Comparison of ENCODE assay signal across 13 cellular contexts in genomic region chr4:124061413-124061812, GRCh38.
DNase-seq lines count a peak whose midpoint lies in the region; ATAC-seq lines count a peak whose summit lies in the region.
"Had no signal": no experiment of that assay in that cellular context is flagged by ENCODE, and none has a peak within 500 bp of the region (broad histone marks: within the 10 kb centered on the region; RNA-seq: fewer than 3 reads in every experiment).

No MANE protein-coding gene starts in this region.

- no peak overlapping the region for H4K8ac ChIP-seq in mesendoderm (ENCODE audit: low read depth, low read length)

- H3K18ac ChIP-seq in mesendoderm (ENCODE audit: low read length), result no peak overlapping the region

- peak; percentile 17 for DNase-seq in CMK (ENCODE audit: low read depth)
- DNase-seq in amniotic epithelial cell (ENCODE audit: low read depth), result peak; percentile 96
- DNase-seq in foreskin melanocyte, result peak; percentile 73
- DNase-seq in SKM-1 (lab: John Stamatoyannopoulos, UW; ENCODE audit: unreplicated experiment), result no peak
- DNase-seq in activated gamma-delta T cell treated with Interleukin-2 at 50 U/mL for 16 hours, result no peak
- no peak for DNase-seq in activated T-cell treated with anti-CD3 and anti-CD28 coated beads, Interleukin-2, amount 50 U/mL, for 72 hours
- DNase-seq in mesendoderm, result no peak
- DNase-seq: activated CD8-positive, alpha-beta T cell treated with anti-CD3 and anti-CD28 coated beads for 36 hours; activated naive CD8-positive, alpha-beta T cell treated with anti-CD3 and anti-CD28 coated beads, Interleukin-2, amount 10 ng/mL, durations not matched to agents 7 days and 5 days; BE2C; NCI-H526; posterior cingulate gyrus had no signal

- H3K27ac Mint-ChIP-seq in activated T-cell treated with anti-CD3 and anti-CD28 coated beads, Interleukin-2, amount 50 U/mL, for 72 hours, result no peak overlapping the region
- H3K27ac Mint-ChIP-seq: activated CD8-positive, alpha-beta T cell treated with anti-CD3 and anti-CD28 coated beads for 36 hours; activated naive CD8-positive, alpha-beta T cell treated with anti-CD3 and anti-CD28 coated beads, Interleukin-2, amount 10 ng/mL, durations not matched to agents 7 days and 5 days had no signal

- H3K56ac ChIP-seq in mesendoderm (ENCODE audit: low read length), result no peak overlapping the region

- H3K4me1 ChIP-seq in mesendoderm (ENCODE audit: control insufficient read depth, low read depth, low read length), result no peaks in the 10 kb centered on the region
- H3K4me1 ChIP-seq: BE2C had no signal

- no peak overlapping the region for H3K9ac ChIP-seq in mesendoderm (ENCODE audit: low read length)

- H3K4me2 ChIP-seq in mesendoderm (ENCODE audit: low read length), result no peak overlapping the region

- no peak overlapping the region for H4K5ac ChIP-seq in mesendoderm (ENCODE audit: low read length)

- no peaks in the 10 kb centered on the region for H3K27me3 ChIP-seq in mesendoderm (ENCODE audit: insufficient read depth, low read length, poor library complexity)
- H3K27me3 ChIP-seq: BE2C had no signal

- H3K36me3 Mint-ChIP-seq in activated T-cell treated with anti-CD3 and anti-CD28 coated beads, Interleukin-2, amount 50 U/mL, for 72 hours (ENCODE audit: insufficient read depth in 2 of 2), result no peaks in the 10 kb centered on the region
- H3K36me3 Mint-ChIP-seq: activated naive CD8-positive, alpha-beta T cell treated with anti-CD3 and anti-CD28 coated beads, Interleukin-2, amount 10 ng/mL, durations not matched to agents 7 days and 5 days had no signal

- no peaks in the 10 kb centered on the region for H3K27me3 Mint-ChIP-seq in activated T-cell treated with anti-CD3 and anti-CD28 coated beads, Interleukin-2, amount 50 U/mL, for 72 hours (ENCODE audit: low read depth)

- H2BK120ac ChIP-seq in mesendoderm (ENCODE audit: low read depth, low read length), result no peak overlapping the region

- H2BK15ac ChIP-seq in mesendoderm (replicated peaks; ENCODE audit: low read depth), result no peak overlapping the region

- H3K23ac ChIP-seq in mesendoderm (ENCODE audit: low read length), result no peak overlapping the region

- H3K79me2 ChIP-seq in mesendoderm (ENCODE audit: control insufficient read depth, insufficient read depth, low read length), result no peaks in the 10 kb centered on the region

- H3K4me3 ChIP-seq in skin epidermis (no peak overlapping the region), mesendoderm (ENCODE audit: low read length) (no peak overlapping the region)

- no peaks in the 10 kb centered on the region for H3K79me1 ChIP-seq in mesendoderm (ENCODE audit: low read length)

- peaks cover 0 to 2% of the 10 kb centered on the region in 2 donors for H3K9me3 Mint-ChIP-seq in activated T-cell treated with anti-CD3 and anti-CD28 coated beads, Interleukin-2, amount 50 U/mL, for 72 hours
- H3K9me3 Mint-ChIP-seq: activated CD8-positive, alpha-beta T cell treated with anti-CD3 and anti-CD28 coated beads for 36 hours; activated naive CD8-positive, alpha-beta T cell treated with anti-CD3 and anti-CD28 coated beads, Interleukin-2, amount 10 ng/mL, durations not matched to agents 7 days and 5 days had no signal

- no peak overlapping the region for H2BK5ac ChIP-seq in mesendoderm (ENCODE audit: low read length)

- no peak overlapping the region for H3K4me3 Mint-ChIP-seq in activated T-cell treated with anti-CD3 and anti-CD28 coated beads, Interleukin-2, amount 50 U/mL, for 72 hours
- H3K4me3 Mint-ChIP-seq: activated CD8-positive, alpha-beta T cell treated with anti-CD3 and anti-CD28 coated beads for 36 hours; activated naive CD8-positive, alpha-beta T cell treated with anti-CD3 and anti-CD28 coated beads, Interleukin-2, amount 10 ng/mL, durations not matched to agents 7 days and 5 days had no signal

- H3K36me3 ChIP-seq in mesendoderm (ENCODE audit: control insufficient read depth, insufficient read depth, low read length), result no peaks in the 10 kb centered on the region
- H3K36me3 ChIP-seq: BE2C had no signal

- no peak overlapping the region for H2AK5ac ChIP-seq in mesendoderm (ENCODE audit: low read length)

- no peak for ATAC-seq in activated T-cell treated with anti-CD3 and anti-CD28 coated beads, Interleukin-2, amount 50 U/mL, for 72 hours (replicated peaks in 1 of 2)
- ATAC-seq: activated CD8-positive, alpha-beta T cell treated with anti-CD3 and anti-CD28 coated beads for 36 hours had no signal

- no peak overlapping the region for H3K4ac ChIP-seq in mesendoderm (ENCODE audit: low read depth, low read length)

- no peaks in the 10 kb centered on the region for H3K4me1 Mint-ChIP-seq in activated T-cell treated with anti-CD3 and anti-CD28 coated beads, Interleukin-2, amount 50 U/mL, for 72 hours (ENCODE audit: low read depth)
- H3K4me1 Mint-ChIP-seq: activated naive CD8-positive, alpha-beta T cell treated with anti-CD3 and anti-CD28 coated beads, Interleukin-2, amount 10 ng/mL, durations not matched to agents 7 days and 5 days had no signal

- H3K27ac ChIP-seq in skin epidermis (peak overlapping the region in 11 of 21 experiments; percentile 17 to 85 (median 63)), mesendoderm (ENCODE audit: low read depth, low read length) (no peak overlapping the region)

Comparison
In these comparisons a context has a peak if more than half of its experiments do, and no peak if none do; other contexts are left out.
1. DNase-seq: peak in CMK (single experiment), amniotic epithelial cell (single experiment) and foreskin melanocyte (single experiment); none in SKM-1 (single experiment), activated gamma-delta T cell treated with Interleukin-2 at 50 U/mL for 16 hours (single experiment), activated T-cell treated with anti-CD3 and anti-CD28 coated beads, Interleukin-2, amount 50 U/mL, for 72 hours (0 of 2) and mesendoderm (single experiment).